In the genomic region with DNA sequence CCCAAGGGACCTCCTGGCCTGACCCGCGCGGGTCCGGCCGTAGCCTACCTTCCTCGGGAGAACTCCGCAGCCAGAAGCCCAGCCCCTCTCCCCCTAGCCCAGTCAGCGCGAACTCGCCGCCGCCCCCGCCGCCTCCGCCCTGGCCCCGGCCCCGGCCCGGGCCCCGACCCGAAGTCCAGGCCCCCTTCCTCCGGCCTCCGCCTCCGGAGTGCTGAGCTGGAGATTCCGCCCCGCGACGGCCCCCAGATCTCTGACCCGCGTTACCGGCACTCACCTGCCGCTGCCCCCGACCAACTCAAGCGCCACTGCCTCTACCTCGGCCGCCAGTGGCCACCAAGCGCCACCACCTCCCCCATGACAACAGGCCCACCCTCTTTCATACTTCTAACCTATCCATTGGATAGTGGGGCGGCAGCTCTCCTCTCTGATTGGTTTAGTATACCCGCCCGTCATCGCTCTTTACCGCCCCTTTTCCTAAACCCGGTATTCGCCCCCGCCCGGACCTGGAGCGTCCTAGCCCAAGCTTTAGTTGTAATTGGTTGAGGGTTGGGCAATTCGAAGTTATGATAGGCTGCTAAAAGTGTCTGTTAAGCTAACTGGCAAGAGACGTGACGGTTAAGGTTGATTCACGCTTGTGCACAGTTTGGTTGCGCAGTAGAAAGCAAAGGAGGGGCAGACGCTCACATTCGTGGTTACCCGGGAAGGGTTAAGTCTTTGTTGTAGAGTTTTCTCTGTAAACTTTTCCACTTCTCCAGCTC, we compare ENCODE assay signal across 1 cellular context.
TF ChIP-seq lines count a peak whose summit lies in the region.

A gene (minus strand): TSS at position 328 of the 758 bp plus-strand sequence. CDS start 102,795 bp downstream, outside the sequence.

TF ChIP-seq in HepG2, 621 proteins besides CTCF, POLR2A, EP300 and RAD21 (continued from another document):
- TF ChIP-seq MAZ (IDR thresholded peaks at IDR 0.05; ENCODE audit: borderline replicate concordance, low read depth, low read length) (peak; percentile 78; the same call in 1 of the 2 replicates), MAZ (CRISPR knock-in tag; IDR thresholded peaks at IDR 0.05; ENCODE audit: low read depth) (peak; percentile 56; the same call in 1 of the 2 replicates), NKX3-1 (CRISPR knock-in tag; IDR thresholded peaks at IDR 0.05) (no peak), YEATS4 (CRISPR knock-in tag; IDR thresholded peaks at IDR 0.05; ENCODE audit: borderline replicate concordance) (0 out of 2 replicates have a peak, but pooled peaks have one; percentile 12), ZMAT3 (CRISPR knock-in tag; conservative IDR thresholded peaks at IDR 0.05) (peak; percentile 56), ZNF607 (CRISPR knock-in tag; IDR thresholded peaks at IDR 0.05; ENCODE audit: borderline replicate concordance) (0 out of 2 replicates have a peak, but pooled peaks have one; percentile 21), ZNF382 (CRISPR knock-in tag; IDR thresholded peaks at IDR 0.05; ENCODE audit: borderline replicate concordance) (no peak), ZNF350 (CRISPR knock-in tag; IDR thresholded peaks at IDR 0.05; ENCODE audit: borderline replicate concordance, low read depth) (peak; percentile 58)
- TF ChIP-seq, protein P1, sequence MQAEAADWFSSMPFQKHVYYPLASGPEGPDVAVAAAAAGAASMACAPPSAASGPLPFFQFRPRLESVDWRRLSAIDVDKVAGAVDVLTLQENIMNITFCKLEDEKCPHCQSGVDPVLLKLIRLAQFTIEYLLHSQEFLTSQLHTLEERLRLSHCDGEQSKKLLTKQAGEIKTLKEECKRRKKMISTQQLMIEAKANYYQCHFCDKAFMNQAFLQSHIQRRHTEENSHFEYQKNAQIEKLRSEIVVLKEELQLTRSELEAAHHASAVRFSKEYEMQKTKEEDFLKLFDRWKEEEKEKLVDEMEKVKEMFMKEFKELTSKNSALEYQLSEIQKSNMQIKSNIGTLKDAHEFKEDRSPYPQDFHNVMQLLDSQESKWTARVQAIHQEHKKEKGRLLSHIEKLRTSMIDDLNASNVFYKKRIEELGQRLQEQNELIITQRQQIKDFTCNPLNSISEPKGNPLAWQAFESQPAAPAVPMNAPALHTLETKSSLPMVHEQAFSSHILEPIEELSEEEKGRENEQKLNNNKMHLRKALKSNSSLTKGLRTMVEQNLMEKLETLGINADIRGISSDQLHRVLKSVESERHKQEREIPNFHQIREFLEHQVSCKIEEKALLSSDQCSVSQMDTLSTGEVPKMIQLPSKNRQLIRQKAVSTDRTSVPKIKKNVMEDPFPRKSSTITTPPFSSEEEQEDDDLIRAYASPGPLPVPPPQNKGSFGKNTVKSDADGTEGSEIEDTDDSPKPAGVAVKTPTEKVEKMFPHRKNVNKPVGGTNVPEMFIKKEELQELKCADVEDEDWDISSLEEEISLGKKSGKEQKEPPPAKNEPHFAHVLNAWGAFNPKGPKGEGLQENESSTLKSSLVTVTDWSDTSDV (CRISPR knock-in tag; IDR thresholded peaks at IDR 0.05): no peak
TF ChIP-seq in HepG2: peak in this region for 127.
